In genomic region chr3:32111560-32111959, GRCh38 we compare ENCODE assay signal across 16 cellular contexts.
"Had no signal": no experiment of that assay in that cellular context is flagged by ENCODE, and none has a peak within 500 bp of the region (broad histone marks: within the 10 kb centered on the region; RNA-seq: fewer than 3 reads in every experiment).

No MANE protein-coding gene starts in this region.

- H3K36me3 Mint-ChIP-seq: natural killer cell had no signal

- H3K27me3 ChIP-seq: body of pancreas, dorsolateral prefrontal cortex, pancreas, sigmoid colon, upper lobe of right lung had no signal

- H3K4me3 Mint-ChIP-seq: activated B cell treated with CpG ODN at 0.5 μM for 24 hours; activated naive CD8-positive, alpha-beta T cell treated with anti-CD3 and anti-CD28 coated beads, Interleukin-2, amount 10 ng/mL, durations not matched to agents 7 days and 5 days; natural killer cell; stimulated activated effector memory CD8-positive, alpha-beta T cell treated with anti-CD3 and anti-CD28 coated beads, Interleukin-12 subunit alpha, Interleukin-12 subunit beta, amount 100 ng/mL, for 72 hours had no signal

- DNase-seq: activated B cell treated with CpG ODN at 0.5 μM for 24 hours; activated CD4-positive, alpha-beta T cell treated with anti-CD3 and anti-CD28 coated beads for 4 hours; activated CD8-positive, alpha-beta memory T cell treated with anti-CD3 and anti-CD28 coated beads, Interleukin-2, amount 50 U/mL, for 48 hours; activated gamma-delta T cell; activated naive CD8-positive, alpha-beta T cell treated with anti-CD3 and anti-CD28 coated beads, Interleukin-2, amount 10 ng/mL, durations not matched to agents 7 days and 5 days; body of pancreas; central memory CD4-positive, alpha-beta T cell; dorsolateral prefrontal cortex; mesendoderm; natural killer cell; pancreas; sigmoid colon; stimulated activated CD4-positive, alpha-beta T cell treated with anti-CD3 and anti-CD28 coated beads, Interleukin-4, amount 100 ng/mL, for 24 hours; upper lobe of right lung had no signal

- H3K4me3 ChIP-seq: body of pancreas, dorsolateral prefrontal cortex, pancreas, sigmoid colon, SK-N-MC, upper lobe of right lung had no signal

- H3K27ac ChIP-seq: body of pancreas, pancreas, sigmoid colon, SK-N-MC, upper lobe of right lung had no signal

- H3K27me3 Mint-ChIP-seq: activated B cell treated with CpG ODN at 0.5 μM for 24 hours; activated naive CD8-positive, alpha-beta T cell treated with anti-CD3 and anti-CD28 coated beads, Interleukin-2, amount 10 ng/mL, durations not matched to agents 7 days and 5 days had no signal

- H3K9me3 ChIP-seq: body of pancreas, pancreas, sigmoid colon, upper lobe of right lung had no signal

- H3K36me3 ChIP-seq: pancreas, upper lobe of right lung had no signal

- H3K27ac Mint-ChIP-seq: activated B cell treated with CpG ODN at 0.5 μM for 24 hours; activated naive CD8-positive, alpha-beta T cell treated with anti-CD3 and anti-CD28 coated beads, Interleukin-2, amount 10 ng/mL, durations not matched to agents 7 days and 5 days; stimulated activated effector memory CD8-positive, alpha-beta T cell treated with anti-CD3 and anti-CD28 coated beads, Interleukin-12 subunit alpha, Interleukin-12 subunit beta, amount 100 ng/mL, for 72 hours had no signal

- ATAC-seq: body of pancreas; natural killer cell; pancreas; stimulated activated effector memory CD8-positive, alpha-beta T cell treated with anti-CD3 and anti-CD28 coated beads, Interleukin-12 subunit alpha, Interleukin-12 subunit beta, amount 100 ng/mL, for 72 hours; upper lobe of right lung had no signal
